ENCODE assay signal across 19 cellular contexts in genomic region chr1:166029196-166029965, GRCh38.
DNase-seq lines count a peak whose midpoint lies in the region; ATAC-seq and TF ChIP-seq lines count a peak whose summit lies in the region.
"Had no signal": no experiment of that assay in that cellular context is flagged by ENCODE, and none has a peak within 500 bp of the region (broad histone marks: within the 10 kb centered on the region; RNA-seq: fewer than 3 reads in every experiment).

No MANE protein-coding gene starts in this region.

- no peak for TF ChIP-seq CTCF in left ventricle myocardium inferior (IDR thresholded peaks at IDR 0.05; ENCODE audit: borderline replicate concordance)
- TF ChIP-seq CTCF in GM10248 (IDR thresholded peaks at IDR 0.05; ENCODE audit: control extremely low read depth, extremely low read depth, low read depth, missing control alignments), result no peak

- DNase-seq in Ammon's horn (ENCODE audit: low spot score), result peak; percentile 41
- no peak for DNase-seq in Right ventricle myocardium superior
- DNase-seq in left ventricle myocardium inferior, result peak; percentile 18
- DNase-seq in inferior parietal cortex (ENCODE audit: extremely low spot score), result peak; percentile 13
- no peak for DNase-seq in occipital lobe (lab: John Stamatoyannopoulos, UW)
- DNase-seq in NCI-H446 treated with DMSO at 0.1 percent for 48 hours (lab: John Stamatoyannopoulos, UW), result no peak
- DNase-seq in GM10248 (ENCODE audit: extremely low spot score), result no peak
- DNase-seq: 8988T; Calu3; CD8-positive, alpha-beta T cell; DMS79 treated with DMSO at 0.1 percent for 48 hours; GF-D8; GOT3; H7; HFFc6 had no signal

- no peaks in the 10 kb centered on the region for H3K27me3 ChIP-seq in left ventricle myocardium inferior (ENCODE audit: low read depth)
- H3K27me3 ChIP-seq: BLaER1 treated with 17β-estradiol and CSF1 and Interleukin-3, amounts not matched to agents 10 nM and 100 nM had no signal

- intact Hi-C loops in Right ventricle myocardium superior (cut with DNase I) (no loop called here), left ventricle myocardium inferior (cut with micrococcal nuclease) (no loop called here)

- CTCF ChIA-PET in GM10248 (lab: Yijun Ruan, JAX), result interaction anchor here (1.2 kb wide), 1 partner anchor 9 kb away, joined by 4 read pairs; no protein-coding TSS in a partner anchor

- peak overlapping the region; percentile 50 for H3K27ac ChIP-seq in left ventricle myocardium inferior (replicated peaks)
- H3K27ac ChIP-seq: BLaER1 treated with 17β-estradiol and CSF1 and Interleukin-3, amounts not matched to agents 10 nM and 100 nM had no signal

- H3K9me3 ChIP-seq in left ventricle myocardium inferior (replicated peaks), result no peaks in the 10 kb centered on the region
- H3K9me3 ChIP-seq: BLaER1 treated with 17β-estradiol and CSF1 and Interleukin-3, amounts not matched to agents 10 nM and 100 nM had no signal

- H3K4me1 ChIP-seq in left ventricle myocardium inferior, result peaks cover 22% of the 10 kb centered on the region
- H3K4me1 ChIP-seq: BLaER1 treated with 17β-estradiol and CSF1 and Interleukin-3, amounts not matched to agents 10 nM and 100 nM had no signal

- POLR2A ChIA-PET in GM10248 (lab: Yijun Ruan, JAX), result no interaction called here

- no peak overlapping the region for H3K4me3 ChIP-seq in left ventricle myocardium inferior
- H3K4me3 ChIP-seq: BLaER1 treated with 17β-estradiol and CSF1 and Interleukin-3, amounts not matched to agents 10 nM and 100 nM; GM12878 had no signal

- H3K36me3 ChIP-seq in left ventricle myocardium inferior, result no peaks in the 10 kb centered on the region
- H3K36me3 ChIP-seq: BLaER1 treated with 17β-estradiol and CSF1 and Interleukin-3, amounts not matched to agents 10 nM and 100 nM had no signal

- ATAC-seq in Right ventricle myocardium superior (ENCODE audit: poor library complexity), result peak; percentile 84
- ATAC-seq in HG03045 (IDR thresholded peaks at IDR 0.05; ENCODE audit: unreplicated experiment), result no peak
- ATAC-seq: CD8-positive, alpha-beta T cell; GM12878; HCT116 had no signal

Comparison
In these comparisons a context has a peak if more than half of its experiments do, and no peak if none do; other contexts are left out.
1. DNase-seq: peak in Ammon's horn (single experiment), left ventricle myocardium inferior (single experiment) and inferior parietal cortex (single experiment); none in Right ventricle myocardium superior (single experiment), occipital lobe (single experiment), NCI-H446 treated with DMSO at 0.1 percent for 48 hours (single experiment) and GM10248 (single experiment).